20 cellular contexts compared by ENCODE assay signal in genomic region chr17:76359375-76359774, GRCh38. TPM values are rescaled to one million over a fixed set of nuclear protein-coding genes. Genes with fewer than 3 reads are reported as not detected.
DNase-seq lines count a peak whose midpoint lies in the region; ATAC-seq and TF ChIP-seq lines count a peak whose summit lies in the region.
"Had no signal": no experiment of that assay in that cellular context is flagged by ENCODE, and none has a peak within 500 bp of the region (broad histone marks: within the 10 kb centered on the region; RNA-seq: fewer than 3 reads in every experiment).

No MANE protein-coding gene starts in this region.

- H3K36me3 ChIP-seq in subcutaneous abdominal adipose tissue (ENCODE audit: control insufficient read depth in 5 of 5, insufficient read depth in 5 of 5, low read length in 5 of 5) (no peaks in the 10 kb centered on the region), ovary (no peaks in the 10 kb centered on the region)
- H3K36me3 ChIP-seq: HAP-1 had no signal

- peaks cover 4% of the 10 kb centered on the region for H3K4me1 Mint-ChIP-seq in activated CD4-positive, alpha-beta T cell treated with anti-CD3 and anti-CD28 coated beads for 36 hours

- no peak overlapping the region for H3K9ac ChIP-seq in subcutaneous abdominal adipose tissue (ENCODE audit: low read length in 5 of 5)

- intact Hi-C loops in activated CD4-positive, alpha-beta T cell treated with anti-CD3 and anti-CD28 coated beads for 36 hours (cut with DNase I, micrococcal nuclease), result no loop called here
- intact Hi-C loops in ovary (cut with DNase I), result no loop called here

- peaks cover 2 to 28% (median 25%) of the 10 kb centered on the region in 5 donors for H3K4me1 ChIP-seq in subcutaneous abdominal adipose tissue (ENCODE audit: control insufficient read depth in 5 of 5, insufficient read depth in 5 of 5, low read length in 5 of 5)
- no peaks in the 10 kb centered on the region for H3K4me1 ChIP-seq in ovary (ENCODE audit: insufficient read depth)

- no peak overlapping the region for H3K27ac Mint-ChIP-seq in activated CD4-positive, alpha-beta T cell treated with anti-CD3 and anti-CD28 coated beads for 36 hours
- H3K27ac Mint-ChIP-seq: CD4-positive, alpha-beta memory T cell had no signal

- H3K27me3 ChIP-seq in subcutaneous abdominal adipose tissue (ENCODE audit: control insufficient read depth in 5 of 5, insufficient read depth in 4 of 5, low read length in 5 of 5) (no peaks in the 10 kb centered on the region), ovary (no peaks in the 10 kb centered on the region)

- H3K4me3 Mint-ChIP-seq in activated CD4-positive, alpha-beta T cell treated with anti-CD3 and anti-CD28 coated beads for 36 hours, result no peak overlapping the region
- H3K4me3 Mint-ChIP-seq: CD4-positive, alpha-beta memory T cell; HFFc6 had no signal

- TF ChIP-seq POLR2A in ovary (IDR thresholded peaks at IDR 0.05), result no peak

- no peak for DNase-seq in activated CD4-positive, alpha-beta T cell treated with anti-CD3 and anti-CD28 coated beads for 36 hours
- no peak for DNase-seq in activated CD4-positive, alpha-beta T cell treated with anti-CD3 and anti-CD28 coated beads, Interleukin-2, amount 50 U/mL, for 48 hours
- no peak for DNase-seq in RWPE1 (ENCODE audit: low spot score)
- DNase-seq in NCI-H1436 treated with DMSO at 0.1 percent for 48 hours (lab: John Stamatoyannopoulos, UW), result no peak
- DNase-seq in ovary, result no peak
- DNase-seq: 8988T; ACHN; AML-193; C1 segment of cervical spinal cord; Calu3; CD4-positive, alpha-beta memory T cell; COR-L47; DMS53; DMS79 treated with DMSO at 0.1 percent for 48 hours; GF-D8; GOT3; HFFc6 had no signal

- H3K27ac ChIP-seq in RWPE1, result peak overlapping the region; percentile 51
- H3K27ac ChIP-seq in subcutaneous abdominal adipose tissue (ENCODE audit: low read depth, low read length), result peak overlapping the region; percentile 60
- no peak overlapping the region for H3K27ac ChIP-seq in ovary
- H3K27ac ChIP-seq: A549 had no signal

- no peak for TF ChIP-seq EP300 in ovary (IDR thresholded peaks at IDR 0.05)

- no peaks in the 10 kb centered on the region for H3K27me3 Mint-ChIP-seq in activated CD4-positive, alpha-beta T cell treated with anti-CD3 and anti-CD28 coated beads for 36 hours
- H3K27me3 Mint-ChIP-seq: CD4-positive, alpha-beta memory T cell had no signal

- no peaks in the 10 kb centered on the region for H3K9me3 Mint-ChIP-seq in activated CD4-positive, alpha-beta T cell treated with anti-CD3 and anti-CD28 coated beads for 36 hours (ENCODE audit: low read depth)
- H3K9me3 Mint-ChIP-seq: CD4-positive, alpha-beta memory T cell; HFFc6 had no signal

- POLR2A ChIA-PET in activated CD4-positive, alpha-beta T cell treated with anti-CD3 and anti-CD28 coated beads for 36 hours (lab: Charles Lee), result no interaction called here
- POLR2A ChIA-PET in RWPE1 (lab: Yijun Ruan, JAX; ENCODE audit: low non-redundant PET), result no interaction called here

- WGBS in ovary, 3 donors, result 84 to 87% (median 87%) methylated on average over 6 of the region's 6 CpGs

- CTCF ChIA-PET in activated CD4-positive, alpha-beta T cell treated with anti-CD3 and anti-CD28 coated beads for 36 hours (lab: Charles Lee), result interaction anchor here (1.3 kb wide), 1 partner anchor 39 kb away, joined by 4 read pairs; no protein-coding TSS in a partner anchor
- CTCF ChIA-PET in RWPE1 (lab: Yijun Ruan, JAX), result interaction anchor here (0.7 kb wide), 1 partner anchor 88 kb away, joined by 3 read pairs; no protein-coding TSS in a partner anchor

- no peaks in the 10 kb centered on the region for H3K36me3 Mint-ChIP-seq in activated CD4-positive, alpha-beta T cell treated with anti-CD3 and anti-CD28 coated beads for 36 hours (ENCODE audit: low read depth)

- H3K4me3 ChIP-seq in subcutaneous abdominal adipose tissue (ENCODE audit: low read depth in 1 of 5, low read length in 5 of 5), result no peak overlapping the region
- no peak overlapping the region for H3K4me3 ChIP-seq in ovary
- H3K4me3 ChIP-seq: A549, HAP-1 had no signal

- peak; percentile 26 for ATAC-seq in activated CD4-positive, alpha-beta T cell treated with anti-CD3 and anti-CD28 coated beads for 36 hours
- ATAC-seq: A549 had no signal

- TF ChIP-seq CTCF in RWPE1 (conservative IDR thresholded peaks at IDR 0.05; ENCODE audit: low read depth) (no peak), ovary (IDR thresholded peaks at IDR 0.05) (no peak)

- H3K9me3 ChIP-seq in subcutaneous abdominal adipose tissue (ENCODE audit: control insufficient read depth in 5 of 5, low read length in 5 of 5) (no peaks in the 10 kb centered on the region), ovary (no peaks in the 10 kb centered on the region)
- H3K9me3 ChIP-seq: A549, HAP-1 had no signal

RNA-seq across cellular contexts. Expression of gene PRPSAP1, which starts 5.7 kb away (rescaled TPM):
- total RNA-seq in activated CD4-positive, alpha-beta T cell treated with anti-CD3 and anti-CD28 coated beads for 36 hours, result 10 to 100 TPM; 26.7 to 34.9 TPM
- total RNA-seq in ovary, result 10 to 100 TPM; 26.1 to 50.4 (median 44.5) TPM
- polyA plus RNA-seq in ovary, result 10 to 100 TPM; 42.9 to 57.9 TPM

RNA-seq across cellular contexts. Expression of gene SPHK1, which starts 25.0 kb away (rescaled TPM):
- 10 to 100 TPM in 1 of 2 experiments, 1 to 10 TPM in 1; 7.4 to 11.7 TPM for total RNA-seq in activated CD4-positive, alpha-beta T cell treated with anti-CD3 and anti-CD28 coated beads for 36 hours
- 1 to 10 TPM; 1.8 to 9.2 (median 3.7) TPM for total RNA-seq in ovary
- polyA plus RNA-seq in ovary, result 1 to 10 TPM in 1 of 2 donors, under 1 TPM in 1; 0.80 to 4.0 TPM

RNA-seq across cellular contexts. Expression of gene QRICH2, which starts 51.3 kb away (rescaled TPM):
- 1 to 10 TPM in 1 of 2 experiments, under 1 TPM in 1; 0.63 to 1.2 TPM for total RNA-seq in activated CD4-positive, alpha-beta T cell treated with anti-CD3 and anti-CD28 coated beads for 36 hours
- 1 to 10 TPM; 1.1 to 3.8 (median 1.5) TPM for total RNA-seq in ovary
- 1 to 10 TPM in 1 of 2 donors, under 1 TPM in 1; 0.42 to 1.9 TPM for polyA plus RNA-seq in ovary

Comparison
In these comparisons a context has a peak if more than half of its experiments do, and no peak if none do; other contexts are left out.
1. H3K27ac ChIP-seq: peak in RWPE1 (single experiment) and subcutaneous abdominal adipose tissue (single experiment); none in ovary (0 of 2).